In genomic region chrX:43644124-43644701, GRCh38 we compare ENCODE assay signal across 12 cellular contexts.
DNase-seq lines count a peak whose midpoint lies in the region; ATAC-seq and TF ChIP-seq lines count a peak whose summit lies in the region.
"Had no signal": no experiment of that assay in that cellular context is flagged by ENCODE, and none has a peak within 500 bp of the region (broad histone marks: within the 10 kb centered on the region; RNA-seq: fewer than 3 reads in every experiment).

No MANE protein-coding gene starts in this region.

- TF ChIP-seq CTCF in NB4 (IDR thresholded peaks at IDR 0.05; ENCODE audit: low read depth, low read length) (no peak), epithelial cell of esophagus (IDR thresholded peaks at IDR 0.05; ENCODE audit: insufficient read depth, low read depth, low read length, missing control alignments) (no peak)

- H3K4me3 ChIP-seq in NB4 (ENCODE audit: low read depth, low read length) (no peak overlapping the region), epithelial cell of esophagus (ENCODE audit: low read length) (no peak overlapping the region)
- H3K4me3 ChIP-seq: cardiac muscle cell, pancreas had no signal

- ATAC-seq in HG03175 (IDR thresholded peaks at IDR 0.05; ENCODE audit: unreplicated experiment) = no peak

- no peak for TF ChIP-seq POLR2A in NB4 (IDR thresholded peaks at IDR 0.05; ENCODE audit: extremely low read depth, insufficient read length)

- DNase-seq in GM03348 (ENCODE audit: low spot score) (peak; percentile 1), NB4 (ENCODE audit: low read depth) (peak; percentile 4), epithelial cell of esophagus (ENCODE audit: low read depth) (peak; percentile 86), non-pigmented ciliary epithelial cell (ENCODE audit: low read depth) (peak; percentile 40), epidermal melanocyte (ENCODE audit: insufficient read length, low spot score) (no peak), DMS114 treated with DMSO at 0.1 percent for 48 hours (lab: John Stamatoyannopoulos, UW; ENCODE audit: unreplicated experiment) (no peak), GM19240 (ENCODE audit: insufficient read length, low spot score) (no peak)
- DNase-seq: GDM1, pancreas, RPMI8226 had no signal

Comparison
In these comparisons a context has a peak if more than half of its experiments do, and no peak if none do; other contexts are left out.
1. DNase-seq: peak in GM03348 (single experiment), NB4 (single experiment), epithelial cell of esophagus (single experiment) and non-pigmented ciliary epithelial cell (single experiment); none in epidermal melanocyte (single experiment), DMS114 treated with DMSO at 0.1 percent for 48 hours (single experiment) and GM19240 (single experiment).